ENCODE assay signal across 9 cellular contexts in genomic region chr3:46442591-46443530, GRCh38. TPM values are rescaled to one million over a fixed set of nuclear protein-coding genes. Genes with fewer than 3 reads are reported as not detected.
DNase-seq lines count a peak whose midpoint lies in the region; ATAC-seq and TF ChIP-seq lines count a peak whose summit lies in the region.
"Had no signal": no experiment of that assay in that cellular context is flagged by ENCODE, and none has a peak within 500 bp of the region (broad histone marks: within the 10 kb centered on the region; RNA-seq: fewer than 3 reads in every experiment).

No MANE protein-coding gene starts in this region.

- no peak overlapping the region for H3K9ac ChIP-seq in GM23248

- intact Hi-C loops in body of pancreas (cut with DNase I) = no loop called here
- intact Hi-C loops in naive thymus-derived CD4-positive, alpha-beta T cell (cut with micrococcal nuclease) = loop anchor here in 1 of 2 donors (5.0 to 10.0 kb wide), 3 partner anchors 58 to 366 kb away; no protein-coding TSS in a partner anchor

- no peak overlapping the region for H3K4me3 Mint-ChIP-seq in naive thymus-derived CD4-positive, alpha-beta T cell
- H3K4me3 Mint-ChIP-seq in T-helper 2 cell treated with Interferon-gamma antibody and Interleukin-4, amounts not matched to agents 5 μg/mL and 100 μg/mL, for 36 hours = no peak overlapping the region

- H3F3A ChIP-seq in GM23248 (ENCODE audit: insufficient read depth) = no peaks in the 10 kb centered on the region

- H3K79me2 ChIP-seq in GM23248 (ENCODE audit: insufficient read depth) = no peaks in the 10 kb centered on the region

- ATAC-seq in body of pancreas (peak; percentile 47), HG02588 (IDR thresholded peaks at IDR 0.05; ENCODE audit: unreplicated experiment) (no peak)
- ATAC-seq in naive thymus-derived CD4-positive, alpha-beta T cell = peak; percentile 56

- no peaks in the 10 kb centered on the region for H3K9me3 Mint-ChIP-seq in naive thymus-derived CD4-positive, alpha-beta T cell
- no peaks in the 10 kb centered on the region for H3K9me3 Mint-ChIP-seq in T-helper 2 cell treated with Interferon-gamma antibody and Interleukin-4, amounts not matched to agents 5 μg/mL and 100 μg/mL, for 36 hours

- no peaks in the 10 kb centered on the region for H3K36me3 Mint-ChIP-seq in naive thymus-derived CD4-positive, alpha-beta T cell
- H3K36me3 Mint-ChIP-seq in T-helper 2 cell treated with Interferon-gamma antibody and Interleukin-4, amounts not matched to agents 5 μg/mL and 100 μg/mL, for 36 hours (ENCODE audit: low read depth) = no peaks in the 10 kb centered on the region

- 55 to 59% methylated on average over 16 of the region's 16 CpGs for WGBS in GM23248 (ENCODE audit: low coverage in 1 of 2, low lambda C conversion rate in 2 of 2, missing lambda C conversion rate in 2 of 2), 2 experiments
- WGBS in body of pancreas, 2 donors = 48 to 84% methylated on average over 15 to 16 of the region's 16 CpGs

- no peak overlapping the region for H3K4me2 ChIP-seq in GM23248 (ENCODE audit: unreplicated experiment)

- no peak overlapping the region for H2AFZ ChIP-seq in GM23248

- POLR2A ChIA-PET in naive thymus-derived CD4-positive, alpha-beta T cell (lab: Charles Lee) = interaction anchor here (0.5 kb wide), 1 partner anchor 304 kb away, joined by 3 read pairs; no protein-coding TSS in a partner anchor

- peaks cover 23% of the 10 kb centered on the region for H3K27me3 ChIP-seq in GM23248 (replicated peaks; ENCODE audit: insufficient read depth)
- H3K27me3 ChIP-seq in body of pancreas = no peaks in the 10 kb centered on the region
- no peaks in the 10 kb centered on the region for H3K27me3 ChIP-seq in naive thymus-derived CD4-positive, alpha-beta T cell (ENCODE audit: control insufficient read depth in 2 of 2, insufficient read depth in 2 of 2, low read length in 2 of 2)
- H3K27me3 ChIP-seq: heart right ventricle had no signal

- in situ Hi-C loops in GM23248 (cut with MboI) = no loop called here

- peaks cover 15 to 36% (median 27%) of the 10 kb centered on the region in 7 donors for H3K4me1 Mint-ChIP-seq in naive thymus-derived CD4-positive, alpha-beta T cell
- peaks cover 25% of the 10 kb centered on the region for H3K4me1 Mint-ChIP-seq in T-helper 2 cell treated with Interferon-gamma antibody and Interleukin-4, amounts not matched to agents 5 μg/mL and 100 μg/mL, for 36 hours (ENCODE audit: low read depth)

- no peak overlapping the region for H3K27ac ChIP-seq in GM23248
- no peak overlapping the region for H3K27ac ChIP-seq in body of pancreas
- no peak overlapping the region for H3K27ac ChIP-seq in naive thymus-derived CD4-positive, alpha-beta T cell (ENCODE audit: low read depth, low read length)
- H3K27ac ChIP-seq: heart right ventricle had no signal

- H3K36me3 ChIP-seq in GM23248 (ENCODE audit: low read depth) = no peaks in the 10 kb centered on the region
- H3K36me3 ChIP-seq in body of pancreas (replicated peaks in 1 of 2; ENCODE audit: insufficient read depth in 1 of 2, low read depth in 2 of 2) = peaks cover 0 to 24% of the 10 kb centered on the region in 2 donors
- no peaks in the 10 kb centered on the region for H3K36me3 ChIP-seq in naive thymus-derived CD4-positive, alpha-beta T cell (ENCODE audit: control insufficient read depth in 2 of 3, insufficient read depth in 3 of 3, low read length in 3 of 3)

- no peak for TF ChIP-seq POLR2A in body of pancreas (IDR thresholded peaks at IDR 0.05)

- DNase-seq in GM23248 = peak; percentile 58
- peak; percentile 58 for DNase-seq in NCI-H2227 (lab: John Stamatoyannopoulos, UW; ENCODE audit: unreplicated experiment)
- DNase-seq in body of pancreas = peak in 3 of 4 donors; percentile 39 to 54 (median 51)
- peak in 2 of 9 donors; percentile 35 to 43 for DNase-seq in naive thymus-derived CD4-positive, alpha-beta T cell
- DNase-seq in GM19240 (ENCODE audit: insufficient read length, low spot score) = no peak
- DNase-seq in NCI-H1930 (lab: John Stamatoyannopoulos, UW) = no peak
- no peak for DNase-seq in T-helper 2 cell treated with Interferon-gamma antibody and Interleukin-4, amounts not matched to agents 5 μg/mL and 100 μg/mL, for 36 hours (ENCODE audit: low spot score)

- H3K9me3 ChIP-seq in GM23248 (ENCODE audit: low read depth) (no peaks in the 10 kb centered on the region), body of pancreas (no peaks in the 10 kb centered on the region)
- H3K9me3 ChIP-seq in naive thymus-derived CD4-positive, alpha-beta T cell (ENCODE audit: control insufficient read depth in 2 of 3, low read length in 3 of 3) = no peaks in the 10 kb centered on the region
- H3K9me3 ChIP-seq: heart right ventricle had no signal

- no peaks in the 10 kb centered on the region for H3K9me2 ChIP-seq in GM23248 (ENCODE audit: insufficient read depth)

- H3K27ac Mint-ChIP-seq in naive thymus-derived CD4-positive, alpha-beta T cell = peak overlapping the region in 1 of 9 donors; percentile 58
- no peak overlapping the region for H3K27ac Mint-ChIP-seq in T-helper 2 cell treated with Interferon-gamma antibody and Interleukin-4, amounts not matched to agents 5 μg/mL and 100 μg/mL, for 36 hours

- H3K27me3 Mint-ChIP-seq in naive thymus-derived CD4-positive, alpha-beta T cell = peaks cover 0 to 8% (median 0%) of the 10 kb centered on the region in 5 donors
- peaks cover 10% of the 10 kb centered on the region for H3K27me3 Mint-ChIP-seq in T-helper 2 cell treated with Interferon-gamma antibody and Interleukin-4, amounts not matched to agents 5 μg/mL and 100 μg/mL, for 36 hours (ENCODE audit: low read depth)

- H3K4me3 ChIP-seq in GM23248 (no peak overlapping the region), body of pancreas (no peak overlapping the region)
- no peak overlapping the region for H3K4me3 ChIP-seq in naive thymus-derived CD4-positive, alpha-beta T cell (ENCODE audit: low read length)
- H3K4me3 ChIP-seq: heart right ventricle had no signal

- CTCF ChIA-PET in naive thymus-derived CD4-positive, alpha-beta T cell (lab: Charles Lee) = no interaction called here

- no peaks in the 10 kb centered on the region for H3K4me1 ChIP-seq in GM23248 (ENCODE audit: insufficient read depth)
- H3K4me1 ChIP-seq in body of pancreas = no peaks in the 10 kb centered on the region
- peaks cover 12 to 13% of the 10 kb centered on the region in 2 donors for H3K4me1 ChIP-seq in naive thymus-derived CD4-positive, alpha-beta T cell (ENCODE audit: control insufficient read depth in 2 of 2, insufficient read depth in 2 of 2, low read length in 2 of 2)

- no peaks in the 10 kb centered on the region; the same call in 1 of the 2 replicates for H4K20me1 ChIP-seq in GM23248 (ENCODE audit: insufficient read depth)

- peak in 4 of 7 experiments; percentile 46 to 66 (median 62) for TF ChIP-seq CTCF in body of pancreas (IDR thresholded peaks at IDR 0.05)

RNA-seq across cellular contexts. Expression of gene LTF, which starts 21.8 kb away (rescaled TPM):
- total RNA-seq in GM23248 (2014; rRNA removed; shearing (Covaris generic)) = not detected in 2 replicates
- polyA plus RNA-seq in GM23248 (2016; fragmentation: Nextera tagmentation; extraction: Ambion mirVana) = not detected in 2 replicates
- 1 to 10 TPM; 8.8 to 8.9 TPM for total RNA-seq in body of pancreas
- under 1 TPM in 1 of 5 experiments, not detected in 4; 0.78 TPM for total RNA-seq in naive thymus-derived CD4-positive, alpha-beta T cell
- polyA plus RNA-seq in naive thymus-derived CD4-positive, alpha-beta T cell = not detected

RNA-seq across cellular contexts. Expression of gene CCRL2, which starts 35.8 kb away (rescaled TPM):
- not detected in 2 replicates for total RNA-seq in GM23248 (2014; rRNA removed; shearing (Covaris generic))
- polyA plus RNA-seq in GM23248 (2016; fragmentation: Nextera tagmentation; extraction: Ambion mirVana) = not detected in 2 replicates
- 1 to 10 TPM in 1 of 2 donors, not detected in 1; 1.3 TPM for total RNA-seq in body of pancreas
- total RNA-seq in naive thymus-derived CD4-positive, alpha-beta T cell = 10 to 100 TPM in 1 of 5 experiments, 1 to 10 TPM in 2, under 1 TPM in 2; 0.35 to 20.5 (median 5.0) TPM
- 1 to 10 TPM in 1 of 2 donors, under 1 TPM in 1; 0.34 to 1.3 TPM for polyA plus RNA-seq in naive thymus-derived CD4-positive, alpha-beta T cell

RNA-seq across cellular contexts. Expression of gene RTP3, which starts 54.9 kb away (rescaled TPM):
- total RNA-seq in GM23248 (2014; rRNA removed; shearing (Covaris generic)) = not detected in 2 replicates
- not detected in 2 replicates for polyA plus RNA-seq in GM23248 (2016; fragmentation: Nextera tagmentation; extraction: Ambion mirVana)
- not detected for total RNA-seq in body of pancreas
- total RNA-seq in naive thymus-derived CD4-positive, alpha-beta T cell = not detected
- not detected for polyA plus RNA-seq in naive thymus-derived CD4-positive, alpha-beta T cell
- total RNA-seq: heart right ventricle had no signal
- polyA plus RNA-seq: heart right ventricle had no signal

Comparison
In these comparisons a context has a peak if more than half of its experiments do, and no peak if none do; other contexts are left out.
1. DNase-seq: peak in GM23248 (single experiment), NCI-H2227 (single experiment) and body of pancreas (3 of 4); none in GM19240 (single experiment), NCI-H1930 (0 of 2) and T-helper 2 cell treated with Interferon-gamma antibody and Interleukin-4, amounts not matched to agents 5 μg/mL and 100 μg/mL, for 36 hours (single experiment).